11 cellular contexts compared by ENCODE assay signal in the genomic region with DNA sequence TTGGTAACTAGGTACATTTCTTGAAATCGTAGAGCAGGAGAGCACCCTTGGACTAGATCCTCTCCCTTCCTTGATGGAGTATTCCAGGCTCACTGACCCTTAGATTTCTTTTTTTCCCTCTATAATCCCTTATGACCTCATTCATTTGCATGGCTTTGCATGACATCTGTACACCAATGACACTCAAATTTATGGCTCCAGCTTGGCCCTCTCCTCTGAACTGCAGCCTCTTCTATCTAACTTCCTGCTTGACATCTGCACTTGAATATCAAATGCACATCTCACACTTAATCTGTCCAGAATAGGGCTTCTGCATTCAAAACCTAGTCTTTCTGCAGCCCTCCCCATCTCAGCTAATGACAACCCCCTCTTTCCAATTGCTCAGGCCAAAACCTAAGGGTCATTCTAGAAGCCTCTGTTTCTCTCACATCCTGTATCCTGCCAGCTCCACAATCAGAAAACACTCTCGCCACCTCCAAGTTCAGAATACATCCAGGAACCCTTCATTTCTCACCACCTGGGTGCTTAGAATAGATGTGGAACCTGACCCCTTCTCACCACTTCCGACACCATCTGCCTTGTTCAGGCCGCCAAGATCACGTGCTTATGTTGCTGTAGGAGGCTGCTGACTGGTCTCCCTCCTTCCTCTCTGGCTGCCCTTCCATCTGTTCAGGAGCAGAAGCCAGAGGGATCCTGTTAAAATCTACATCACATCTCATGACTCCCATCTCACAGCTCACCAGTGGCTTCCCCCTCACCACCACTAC.
DNase-seq lines count a peak whose midpoint lies in the region; ATAC-seq lines count a peak whose summit lies in the region.
"Had no signal": no experiment of that assay in that cellular context is flagged by ENCODE, and none has a peak within 500 bp of the region (broad histone marks: within the 10 kb centered on the region; RNA-seq: fewer than 3 reads in every experiment).

No MANE protein-coding gene starts in this region.

- no peaks in the 10 kb centered on the region for H3K4me1 Mint-ChIP-seq in stimulated activated memory B cell treated with anti-CD40 and anti-IgM and Interleukin-4, amounts not matched to agents 10 μg/mL and 1 μg/mL and 100 μg/mL, for 72 hours
- H3K4me1 Mint-ChIP-seq: activated naive CD4-positive, alpha-beta T cell treated with anti-CD3 and anti-CD28 coated beads, Interleukin-2, amount 10 ng/mL, durations not matched to agents 7 days and 5 days had no signal

- peak; percentile 41 for ATAC-seq in GM18520 (IDR thresholded peaks at IDR 0.05; ENCODE audit: unreplicated experiment)
- peak; percentile 70 for ATAC-seq in GM21825 (IDR thresholded peaks at IDR 0.05; ENCODE audit: unreplicated experiment)
- no peak for ATAC-seq in stimulated activated memory B cell treated with anti-CD40 and anti-IgM and Interleukin-4, amounts not matched to agents 10 μg/mL and 1 μg/mL and 100 μg/mL, for 72 hours

- H3K27ac Mint-ChIP-seq in stimulated activated memory B cell treated with anti-CD40 and anti-IgM and Interleukin-4, amounts not matched to agents 10 μg/mL and 1 μg/mL and 100 μg/mL, for 72 hours, result no peak overlapping the region
- H3K27ac Mint-ChIP-seq: activated naive CD4-positive, alpha-beta T cell treated with anti-CD3 and anti-CD28 coated beads, Interleukin-2, amount 10 ng/mL, durations not matched to agents 7 days and 5 days had no signal

- H3K9me3 Mint-ChIP-seq in stimulated activated memory B cell treated with anti-CD40 and anti-IgM and Interleukin-4, amounts not matched to agents 10 μg/mL and 1 μg/mL and 100 μg/mL, for 72 hours, result peaks cover 2% of the 10 kb centered on the region
- H3K9me3 Mint-ChIP-seq: activated naive CD4-positive, alpha-beta T cell treated with anti-CD3 and anti-CD28 coated beads, Interleukin-2, amount 10 ng/mL, durations not matched to agents 7 days and 5 days had no signal

- H3K27me3 Mint-ChIP-seq in stimulated activated memory B cell treated with anti-CD40 and anti-IgM and Interleukin-4, amounts not matched to agents 10 μg/mL and 1 μg/mL and 100 μg/mL, for 72 hours, result peaks cover 9% of the 10 kb centered on the region
- H3K27me3 Mint-ChIP-seq: activated naive CD4-positive, alpha-beta T cell treated with anti-CD3 and anti-CD28 coated beads, Interleukin-2, amount 10 ng/mL, durations not matched to agents 7 days and 5 days had no signal

- DNase-seq in NCI-H1092 (lab: John Stamatoyannopoulos, UW), result peak; percentile 72
- DNase-seq in SW480 (ENCODE audit: low spot score), result peak; percentile 13
- DNase-seq in stimulated activated CD4-positive, alpha-beta T cell treated with anti-CD3 and anti-CD28 coated beads, Interleukin-2, amount 100 ng/mL, for 48 hours, result no peak
- DNase-seq in NCI-H345 (lab: John Stamatoyannopoulos, UW), result no peak
- no peak for DNase-seq in stimulated activated naive CD4-positive, alpha-beta T cell treated with Interleukin-2 at 50 U/mL for 16 hours (lab: John Stamatoyannopoulos, UW)
- DNase-seq: activated naive CD4-positive, alpha-beta T cell treated with anti-CD3 and anti-CD28 coated beads, Interleukin-2, amount 10 ng/mL, durations not matched to agents 7 days and 5 days; Peyer's patch; spleen had no signal

- no peak overlapping the region for H3K4me3 Mint-ChIP-seq in stimulated activated memory B cell treated with anti-CD40 and anti-IgM and Interleukin-4, amounts not matched to agents 10 μg/mL and 1 μg/mL and 100 μg/mL, for 72 hours
- H3K4me3 Mint-ChIP-seq: activated naive CD4-positive, alpha-beta T cell treated with anti-CD3 and anti-CD28 coated beads, Interleukin-2, amount 10 ng/mL, durations not matched to agents 7 days and 5 days had no signal

- no peaks in the 10 kb centered on the region for H3K36me3 Mint-ChIP-seq in stimulated activated memory B cell treated with anti-CD40 and anti-IgM and Interleukin-4, amounts not matched to agents 10 μg/mL and 1 μg/mL and 100 μg/mL, for 72 hours
- H3K36me3 Mint-ChIP-seq: activated naive CD4-positive, alpha-beta T cell treated with anti-CD3 and anti-CD28 coated beads, Interleukin-2, amount 10 ng/mL, durations not matched to agents 7 days and 5 days had no signal

Comparison
In these comparisons a context has a peak if more than half of its experiments do, and no peak if none do; other contexts are left out.
1. DNase-seq: peak in NCI-H1092 (single experiment) and SW480 (single experiment); none in stimulated activated CD4-positive, alpha-beta T cell treated with anti-CD3 and anti-CD28 coated beads, Interleukin-2, amount 100 ng/mL, for 48 hours (0 of 2), NCI-H345 (single experiment) and stimulated activated naive CD4-positive, alpha-beta T cell treated with Interleukin-2 at 50 U/mL for 16 hours (single experiment).